In genomic region chr11:69888671-69889076, GRCh38 we compare ENCODE assay signal across 8 cellular contexts.
DNase-seq lines count a peak whose midpoint lies in the region; ATAC-seq and TF ChIP-seq lines count a peak whose summit lies in the region.

No MANE protein-coding gene starts in this region.

- H3K9me3 Mint-ChIP-seq in Caco-2 (ENCODE audit: unreplicated experiment), result no peaks in the 10 kb centered on the region

- H3K4me1 Mint-ChIP-seq in Caco-2 (ENCODE audit: low read depth, unreplicated experiment), result no peaks in the 10 kb centered on the region

- 3 to 12% methylated on average over 7 of the region's 7 CpGs for whole genome bisulfite sequencing in upper lobe of left lung, 2 donors

- no peaks in the 10 kb centered on the region for H3K79me2 ChIP-seq in parathyroid adenoma

- peaks cover 12% of the 10 kb centered on the region for H3K27me3 Mint-ChIP-seq in Caco-2 (ENCODE audit: insufficient read depth, unreplicated experiment)

- H3K27ac ChIP-seq in HUES6 (ENCODE audit: low read depth, low read length) (no peak overlapping the region), parathyroid adenoma (no peak overlapping the region), upper lobe of left lung (no peak overlapping the region)

- TF ChIP-seq CTCF in Caco-2 (IDR thresholded peaks at IDR 0.05; ENCODE audit: insufficient read depth in 1 of 2, low read depth in 1 of 2, low read length in 1 of 2, severe bottlenecking in 1 of 2, unreplicated experiment in 1 of 2), result peak; percentile 98 to 99
- TF ChIP-seq CTCF in foreskin fibroblast (IDR thresholded peaks at IDR 0.05; ENCODE audit: low read depth, low read length), result peak; percentile 89
- TF ChIP-seq CTCF in parathyroid adenoma (IDR thresholded peaks at IDR 0.05), result peak; percentile 76
- TF ChIP-seq CTCF in upper lobe of left lung (IDR thresholded peaks at IDR 0.05), result peak; percentile 65 to 83 (median 71)

- H3K9ac ChIP-seq in HUES6 (ENCODE audit: low read length) (peak overlapping the region; percentile 20), parathyroid adenoma (no peak overlapping the region)

- H3K4me1 ChIP-seq in Caco-2 (peaks cover 12% of the 10 kb centered on the region; the same call in 1 of the 2 replicates), HUES6 (ENCODE audit: control insufficient read depth, insufficient read depth, low read length) (peaks cover 24% of the 10 kb centered on the region), parathyroid adenoma (peaks cover 3% of the 10 kb centered on the region), upper lobe of left lung (peaks cover 0 to 9% (median 3%) of the 10 kb centered on the region in 4 donors)

- H2AFZ ChIP-seq in parathyroid adenoma, result no peak overlapping the region

- TF ChIP-seq EP300 in upper lobe of left lung (IDR thresholded peaks at IDR 0.05), result no peak

- DNase-seq in Caco-2 (peak; percentile 89 to 92), RPMI7951 (ENCODE audit: low read depth) (peak; percentile 42), foreskin fibroblast (peak; percentile 35 to 78), upper lobe of left lung (peak in 1 of 2 donors; percentile 43)
- DNase-seq in activated T-helper 1 cell treated with anti-CD3 and anti-CD28 coated beads, Interleukin-2, amount 50 U/mL, for 16 hours (ENCODE audit: low read depth in 1 of 2, low spot score in 1 of 2), result peak; percentile 52 to 53

- H3K27me3 ChIP-seq in Caco-2 (replicated peaks; ENCODE audit: control insufficient read depth, insufficient read depth, low read length), result no peaks in the 10 kb centered on the region
- peaks cover 35% of the 10 kb centered on the region for H3K27me3 ChIP-seq in HUES6 (ENCODE audit: control insufficient read depth, insufficient read depth, low read length)
- no peaks in the 10 kb centered on the region for H3K27me3 ChIP-seq in parathyroid adenoma (ENCODE audit: control insufficient read depth, insufficient read depth, low read length)
- peaks cover 0 to 8% (median 2%) of the 10 kb centered on the region in 4 donors for H3K27me3 ChIP-seq in upper lobe of left lung

- ATAC-seq in upper lobe of left lung (ENCODE audit: low FRiP score in 2 of 2), result peak in 1 of 2 donors; percentile 52
- no peak for ATAC-seq in HG03280 (IDR thresholded peaks at IDR 0.05; ENCODE audit: unreplicated experiment)

- no peak overlapping the region for H3K4me2 ChIP-seq in parathyroid adenoma (ENCODE audit: low read length)

- H3K9me3 ChIP-seq in Caco-2, result no peaks in the 10 kb centered on the region
- no peaks in the 10 kb centered on the region for H3K9me3 ChIP-seq in HUES6 (ENCODE audit: control insufficient read depth, insufficient read depth, low read depth, low read length)
- no peaks in the 10 kb centered on the region for H3K9me3 ChIP-seq in parathyroid adenoma (ENCODE audit: control insufficient read depth, low read length)
- no peaks in the 10 kb centered on the region for H3K9me3 ChIP-seq in upper lobe of left lung

- H3K4me3 Mint-ChIP-seq in Caco-2 (ENCODE audit: unreplicated experiment), result no peak overlapping the region

- H3K4me3 ChIP-seq in Caco-2 (ENCODE audit: low read depth, low read length) (no peak overlapping the region), HUES6 (ENCODE audit: low read depth, low read length) (no peak overlapping the region), foreskin fibroblast (ENCODE audit: low read depth in 1 of 2, low read length in 2 of 2) (no peak overlapping the region), parathyroid adenoma (ENCODE audit: low read depth, low read length) (no peak overlapping the region), upper lobe of left lung (no peak overlapping the region)

- H3K36me3 ChIP-seq in Caco-2 (ENCODE audit: control insufficient read depth, insufficient read depth, low read length) (no peaks in the 10 kb centered on the region), HUES6 (ENCODE audit: control insufficient read depth, insufficient read depth, low read length) (no peaks in the 10 kb centered on the region), parathyroid adenoma (ENCODE audit: control insufficient read depth, insufficient read depth, low read length) (no peaks in the 10 kb centered on the region), upper lobe of left lung (no peaks in the 10 kb centered on the region)

- no TSS peak for BruUV-seq in Caco-2 (replicated peaks; lab: Mats Ljungman, UMichigan)

- H3K36me3 Mint-ChIP-seq in Caco-2 (ENCODE audit: insufficient read depth, unreplicated experiment), result no peaks in the 10 kb centered on the region

- POLR2A ChIA-PET in Caco-2 (lab: Charles Lee), result no interaction called here

- TF ChIP-seq POLR2A in upper lobe of left lung (IDR thresholded peaks at IDR 0.05), result no peak

- no peak overlapping the region for H3K27ac Mint-ChIP-seq in Caco-2 (ENCODE audit: unreplicated experiment)

- intact Hi-C loops in Caco-2 (cut with micrococcal nuclease; ENCODE audit: unreplicated experiment), result loop anchor here (1.0 kb wide), 2 partner anchors 166 to 202 kb away; no protein-coding TSS in a partner anchor

- CTCF ChIA-PET in Caco-2 (lab: Charles Lee), result interaction anchor here (0.6 to 1.6 kb wide), 9 partner anchors 15 to 408 kb away, joined by 3 to 6 read pairs (median 3); no protein-coding TSS in a partner anchor
